In genomic region chr15:58506787-58507671, GRCh38 we compare ENCODE assay signal across 21 cellular contexts.
DNase-seq lines count a peak whose midpoint lies in the region; ATAC-seq, FAIRE-seq and TF ChIP-seq lines count a peak whose summit lies in the region.
"Had no signal": no experiment of that assay in that cellular context is flagged by ENCODE, and none has a peak within 500 bp of the region (broad histone marks: within the 10 kb centered on the region; RNA-seq: fewer than 3 reads in every experiment).

No MANE protein-coding gene starts in this region.

- 0 out of 2 replicates have a peak overlapping the region, but pooled peaks have one; percentile 46 for H2AFZ ChIP-seq in K562 (ENCODE audit: low read depth, low read length)

- no peak overlapping the region for H3K9ac ChIP-seq in K562 (ENCODE audit: insufficient read depth in 1 of 2, low read depth in 2 of 2, low read length in 2 of 2)

- H3K4me3 Mint-ChIP-seq in activated naive CD4-positive, alpha-beta T cell treated with anti-CD3 and anti-CD28 coated beads, Interleukin-2, amount 50 U/mL, for 24 hours: no peak overlapping the region
- no peak overlapping the region for H3K4me3 Mint-ChIP-seq in activated naive CD4-positive, alpha-beta T cell treated with anti-CD3 and anti-CD28 coated beads for 36 hours
- H3K4me3 Mint-ChIP-seq: brain had no signal

- TF ChIP-seq POLR2A in K562 (conservative IDR thresholded peaks at IDR 0.05): no peak
- TF ChIP-seq POLR2A in upper lobe of left lung (IDR thresholded peaks at IDR 0.05): no peak
- TF ChIP-seq POLR2A in adrenal gland (IDR thresholded peaks at IDR 0.05): no peak

- BruUV-seq in K562 (replicated peaks; lab: Mats Ljungman, UMichigan): no TSS peak

- H3K36me3 Mint-ChIP-seq in activated naive CD4-positive, alpha-beta T cell treated with anti-CD3 and anti-CD28 coated beads, Interleukin-2, amount 50 U/mL, for 24 hours: no peaks in the 10 kb centered on the region
- no peaks in the 10 kb centered on the region for H3K36me3 Mint-ChIP-seq in activated naive CD4-positive, alpha-beta T cell treated with anti-CD3 and anti-CD28 coated beads for 36 hours (ENCODE audit: low read depth)
- H3K36me3 Mint-ChIP-seq: brain had no signal

- FAIRE-seq in K562 (lab: Jason Lieb, UNC): no peak

- POLR2A ChIA-PET in K562 (lab: Yijun Ruan, JAX): interaction anchor here (0.6 to 1.8 kb wide), 6 partner anchors 9 to 116 kb away, joined by 3 to 8 read pairs (median 4); no protein-coding TSS in a partner anchor

- CTCF ChIA-PET in activated naive CD4-positive, alpha-beta T cell treated with anti-CD3 and anti-CD28 coated beads for 36 hours (lab: Charles Lee): interaction anchor here (0.7 to 1.8 kb wide), 3 partner anchors 16 to 31 kb away, joined by 3 to 7 read pairs (median 4); no protein-coding TSS in a partner anchor
- CTCF ChIA-PET in K562 (lab: Yijun Ruan, JAX; ENCODE audit: low intra/inter-chr PET ratio): no interaction called here

- no peaks in the 10 kb centered on the region for H4K20me1 ChIP-seq in K562 (replicated peaks; ENCODE audit: control insufficient read depth, insufficient read depth, low read length)

- H3K9me3 ChIP-seq in K562 (replicated peaks; ENCODE audit: control insufficient read depth, insufficient read depth, low read depth, low read length) (no peaks in the 10 kb centered on the region), upper lobe of left lung (no peaks in the 10 kb centered on the region), adrenal gland (replicated peaks in 1 of 3) (no peaks in the 10 kb centered on the region)
- H3K9me3 ChIP-seq: esophagus muscularis mucosa, heart right ventricle, right lobe of liver had no signal

- in situ Hi-C loops in K562 (cut with MboI): no loop called here

- intact Hi-C loops in activated naive CD4-positive, alpha-beta T cell treated with anti-CD3 and anti-CD28 coated beads for 36 hours (cut with micrococcal nuclease): no loop called here
- intact Hi-C loops in K562 (cut with micrococcal nuclease): no loop called here
- intact Hi-C loops in adrenal gland (cut with DNase I): no loop called here

- no peaks in the 10 kb centered on the region for H3K9me3 Mint-ChIP-seq in activated naive CD4-positive, alpha-beta T cell treated with anti-CD3 and anti-CD28 coated beads, Interleukin-2, amount 50 U/mL, for 24 hours
- no peaks in the 10 kb centered on the region for H3K9me3 Mint-ChIP-seq in activated naive CD4-positive, alpha-beta T cell treated with anti-CD3 and anti-CD28 coated beads for 36 hours
- H3K9me3 Mint-ChIP-seq: brain had no signal

- ATAC-seq in K562 (peak; percentile 49; the same call in 2 of the 3 replicates), left lobe of liver (no peak), upper lobe of left lung (ENCODE audit: low FRiP score in 2 of 2) (no peak)
- ATAC-seq: PC-3 had no signal

- peaks cover 27% of the 10 kb centered on the region for H3K4me1 Mint-ChIP-seq in activated naive CD4-positive, alpha-beta T cell treated with anti-CD3 and anti-CD28 coated beads, Interleukin-2, amount 50 U/mL, for 24 hours
- H3K4me1 Mint-ChIP-seq in activated naive CD4-positive, alpha-beta T cell treated with anti-CD3 and anti-CD28 coated beads for 36 hours (ENCODE audit: low read depth): peaks cover 22% of the 10 kb centered on the region

- H3K4me1 ChIP-seq in K562 (replicated peaks in 1 of 2; ENCODE audit: control insufficient read depth in 2 of 2, insufficient read depth in 2 of 2, low read length in 2 of 2) (peaks cover 0 to 7% of the 10 kb centered on the region in 2 experiments; a peak in 2 of 5 replicates), upper lobe of left lung (peaks cover 0 to 10% (median 2%) of the 10 kb centered on the region in 4 donors), adrenal gland (replicated peaks in 1 of 2) (no peaks in the 10 kb centered on the region)

- H3K79me2 ChIP-seq in K562 (ENCODE audit: control insufficient read depth, insufficient read depth, low read length): no peaks in the 10 kb centered on the region

- DNase-seq in activated naive CD4-positive, alpha-beta T cell treated with anti-CD3 and anti-CD28 coated beads for 36 hours: no peak
- no peak for DNase-seq in K562 (ENCODE audit: extremely low read depth in 1 of 4, low spot score in 3 of 4)
- DNase-seq in left lobe of liver (ENCODE audit: low spot score): peak; percentile 41
- DNase-seq in upper lobe of left lung: peak in 1 of 2 donors; percentile 57
- no peak for DNase-seq in adrenal gland
- DNase-seq in activated T-cell treated with anti-CD3 and anti-CD28 coated beads for 4 hours: no peak
- no peak for DNase-seq in GDM1 (lab: John Stamatoyannopoulos, UW)
- DNase-seq: activated naive CD4-positive, alpha-beta T cell; dermis blood vessel endothelial cell; EL; heart right ventricle; mesenchymal stem cell; NCI-H2081; NCI-H524 treated with DMSO at 0.1 percent for 48 hours; PC-3; SJCRH30; T1000 had no signal

- TF ChIP-seq CTCF in K562 (IDR thresholded peaks at IDR 0.05 in 2 of 3, conservative IDR thresholded peaks at IDR 0.05 in 1 of 3; ENCODE audit: insufficient read depth in 2 of 3, low read depth in 1 of 3, low read length in 3 of 3) (no peak), upper lobe of left lung (IDR thresholded peaks at IDR 0.05) (no peak), adrenal gland (IDR thresholded peaks at IDR 0.05) (no peak)

- H3K9me1 ChIP-seq in K562 (ENCODE audit: control insufficient read depth, insufficient read depth, low read length): no peaks in the 10 kb centered on the region

- H3K27ac Mint-ChIP-seq in activated naive CD4-positive, alpha-beta T cell treated with anti-CD3 and anti-CD28 coated beads, Interleukin-2, amount 50 U/mL, for 24 hours: peak overlapping the region; percentile 69
- H3K27ac Mint-ChIP-seq in activated naive CD4-positive, alpha-beta T cell treated with anti-CD3 and anti-CD28 coated beads for 36 hours: no peak overlapping the region

- H3K4me3 ChIP-seq in K562 (no peak overlapping the region), upper lobe of left lung (no peak overlapping the region), adrenal gland (no peak overlapping the region)
- H3K4me3 ChIP-seq: esophagus muscularis mucosa, heart right ventricle, right lobe of liver, SJCRH30 had no signal

- no peaks in the 10 kb centered on the region for H3K27me3 Mint-ChIP-seq in activated naive CD4-positive, alpha-beta T cell treated with anti-CD3 and anti-CD28 coated beads, Interleukin-2, amount 50 U/mL, for 24 hours
- H3K27me3 Mint-ChIP-seq in activated naive CD4-positive, alpha-beta T cell treated with anti-CD3 and anti-CD28 coated beads for 36 hours (ENCODE audit: low read depth): no peaks in the 10 kb centered on the region

- H3K27me3 ChIP-seq in K562 (ENCODE audit: control insufficient read depth in 2 of 2, insufficient read depth in 2 of 2, low read length in 2 of 2): no peaks in the 10 kb centered on the region; a peak in 1 of 5 replicates
- no peaks in the 10 kb centered on the region for H3K27me3 ChIP-seq in upper lobe of left lung
- H3K27me3 ChIP-seq in adrenal gland: no peaks in the 10 kb centered on the region
- H3K27me3 ChIP-seq: esophagus muscularis mucosa, heart right ventricle, right lobe of liver, SJCRH30 had no signal

- H3K36me3 ChIP-seq in K562 (ENCODE audit: control insufficient read depth, insufficient read depth, low read length) (no peaks in the 10 kb centered on the region), upper lobe of left lung (no peaks in the 10 kb centered on the region), adrenal gland (replicated peaks in 1 of 2) (no peaks in the 10 kb centered on the region)
- H3K36me3 ChIP-seq: esophagus muscularis mucosa, heart right ventricle, right lobe of liver, SJCRH30 had no signal

- H3K27ac ChIP-seq in K562 (ENCODE audit: extremely low read depth, low read depth, low read length): no peak overlapping the region
- peak overlapping the region in 3 of 4 donors; percentile 21 to 81 (median 51) for H3K27ac ChIP-seq in upper lobe of left lung
- no peak overlapping the region for H3K27ac ChIP-seq in adrenal gland
- H3K27ac ChIP-seq: esophagus muscularis mucosa, right lobe of liver, SJCRH30 had no signal

- WGBS in K562 (ENCODE audit: insufficient coverage, low coverage, missing lambda C conversion rate): 68% methylated on average over 9 of the region's 9 CpGs
- WGBS in upper lobe of left lung, 2 donors: 75 to 82% methylated on average over 9 of the region's 9 CpGs
- WGBS in adrenal gland, 4 donors: 66 to 71% (median 66%) methylated on average over 9 of the region's 9 CpGs

- TF ChIP-seq EP300 in K562 (IDR thresholded peaks at IDR 0.05; ENCODE audit: low read length) (no peak), upper lobe of left lung (IDR thresholded peaks at IDR 0.05) (no peak)

- H3K4me2 ChIP-seq in K562 (ENCODE audit: insufficient read depth, low read length): no peak overlapping the region

- no peak for TF ChIP-seq RAD21 in K562 (CRISPR knock-in tag; conservative IDR thresholded peaks at IDR 0.05 in 1 of 2, IDR thresholded peaks at IDR 0.05 in 1 of 2)

TF ChIP-seq in K562, 482 proteins besides CTCF, POLR2A, EP300 and RAD21:
- TF ChIP-seq CEBPB (tag; IDR thresholded peaks at IDR 0.05) (peak; percentile 90), CEBPG (CRISPR knock-in tag; IDR thresholded peaks at IDR 0.05) (no peak), CEBPG (tag; conservative IDR thresholded peaks at IDR 0.05 in 1 of 2, IDR thresholded peaks at IDR 0.05 in 1 of 2) (peak; percentile 43 to 75; a peak in 3 of 4 replicates), GABPB1 (CRISPR knock-in tag; IDR thresholded peaks at IDR 0.05) (no peak), RBM34 (IDR thresholded peaks at IDR 0.05; ENCODE audit: borderline replicate concordance, insufficient read depth, low read length) (no peak), CHD2 (IDR thresholded peaks at IDR 0.05; ENCODE audit: low read depth, low read length) (peak; percentile 58; the same call in 1 of the 2 replicates), HNRNPH1 (optimal IDR thresholded peaks at IDR 0.05; ENCODE audit: low read depth, low read length) (no peak)

Comparison
In these comparisons a context has a peak if more than half of its experiments do, and no peak if none do; other contexts are left out.
1. H3K27ac ChIP-seq: peak in upper lobe of left lung (3 of 4); none in K562 (single experiment) and adrenal gland (0 of 5).